8 cellular contexts compared by ENCODE assay signal in genomic region chr19:38619361-38620174, GRCh38. TPM values are rescaled to one million over a fixed set of nuclear protein-coding genes. Genes with fewer than 3 reads are reported as not detected.
DNase-seq lines count a peak whose midpoint lies in the region; ATAC-seq and TF ChIP-seq lines count a peak whose summit lies in the region.

No MANE protein-coding gene starts in this region.

- H3K27me3 Mint-ChIP-seq in T-helper 17 cell: no peaks in the 10 kb centered on the region

- TF ChIP-seq CTCF in foreskin fibroblast (IDR thresholded peaks at IDR 0.05; ENCODE audit: low read depth, low read length): no peak

- H3K4me3 Mint-ChIP-seq in T-helper 17 cell: peak overlapping the region; percentile 100

- peaks cover 39% of the 10 kb centered on the region for H3K4me1 Mint-ChIP-seq in T-helper 17 cell

- H3K4me3 ChIP-seq in foreskin fibroblast (ENCODE audit: low read depth in 1 of 2, low read length in 2 of 2): peak overlapping the region; percentile 91 to 98
- H3K4me3 ChIP-seq in skeletal muscle cell (ENCODE audit: low read depth, low read length): peak overlapping the region; percentile 88

- peak overlapping the region; percentile 99 for H3K27ac Mint-ChIP-seq in T-helper 17 cell

- no peaks in the 10 kb centered on the region for H3K9me3 ChIP-seq in T-helper 17 cell (ENCODE audit: control insufficient read depth, low read length, poor library complexity, severe bottlenecking)

- H3K36me3 Mint-ChIP-seq in T-helper 17 cell (ENCODE audit: low read depth): peaks cover 12% of the 10 kb centered on the region

- ATAC-seq in GM19455 (IDR thresholded peaks at IDR 0.05; ENCODE audit: unreplicated experiment) (peak; percentile 11), T-helper 17 cell (no peak), HG02870 (IDR thresholded peaks at IDR 0.05; ENCODE audit: unreplicated experiment) (no peak), HG03442 (IDR thresholded peaks at IDR 0.05; ENCODE audit: unreplicated experiment) (no peak)

- DNase-seq in T-helper 17 cell (no peak), foreskin fibroblast (no peak), skeletal muscle cell (ENCODE audit: low read depth) (no peak), hippocampal formation (lab: John Stamatoyannopoulos, UW) (no peak), NCI-H1417 (lab: John Stamatoyannopoulos, UW) (no peak)

RNA-seq across cellular contexts. Expression of gene EIF3K, which starts 0.6 kb away (rescaled TPM):
- 100 to 1,000 TPM; 282 to 320 TPM for total RNA-seq in T-helper 17 cell

RNA-seq across cellular contexts. Expression of gene MAP4K1, which starts 1.8 kb away (rescaled TPM):
- 100 to 1,000 TPM; 298 to 351 TPM for total RNA-seq in T-helper 17 cell

RNA-seq across cellular contexts. Expression of gene ACTN4, which starts 27.9 kb away (rescaled TPM):
- total RNA-seq in T-helper 17 cell: 100 to 1,000 TPM; 201 to 205 TPM
